ENCODE assay signal across 23 cellular contexts in the genomic region with DNA sequence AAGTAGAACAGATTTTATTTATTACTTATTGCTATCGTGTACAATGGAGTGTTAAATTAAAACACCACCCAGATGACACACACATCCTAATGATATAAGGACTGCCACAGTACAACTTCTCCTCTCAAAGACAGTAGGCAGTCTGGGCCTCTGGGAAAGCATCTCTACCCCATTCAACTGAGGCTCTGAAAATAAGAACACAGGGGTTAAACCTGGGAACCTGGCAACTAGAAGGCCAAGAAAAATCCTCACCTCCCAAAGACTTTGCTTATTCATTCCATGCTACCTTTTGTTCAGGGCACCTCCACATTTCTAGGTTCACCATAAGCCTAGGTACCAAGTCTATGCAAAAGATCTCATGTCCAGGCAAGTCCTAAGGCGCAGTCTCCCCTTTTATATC.
DNase-seq lines count a peak whose midpoint lies in the region; ATAC-seq and TF ChIP-seq lines count a peak whose summit lies in the region.
"Had no signal": no experiment of that assay in that cellular context is flagged by ENCODE, and none has a peak within 500 bp of the region (broad histone marks: within the 10 kb centered on the region; RNA-seq: fewer than 3 reads in every experiment).

No MANE protein-coding gene starts in this region.

- no peak overlapping the region for H4K8ac ChIP-seq in neuronal stem cell (ENCODE audit: low read depth, low read length)

- no CpG with 5 or more reads among the region's 2 CpGs for WGBS in neuronal stem cell (ENCODE audit: extremely low coverage in 2 of 2, insufficient read length in 2 of 2, insufficient replicate concordance in 1 of 2), 2 donors

- H3K14ac ChIP-seq in neuronal stem cell (ENCODE audit: low read length), result no peak overlapping the region

- H3K4me2 ChIP-seq in neuronal stem cell (ENCODE audit: insufficient read depth, low read length, poor library complexity, severe bottlenecking), result no peak overlapping the region
- H3K4me2 ChIP-seq: PC-9 had no signal

- H3K4ac ChIP-seq in neuronal stem cell (ENCODE audit: low read length), result no peak overlapping the region

- H3K27ac ChIP-seq in HUES48 (ENCODE audit: low read depth, low read length), result peak overlapping the region; percentile 63
- H3K27ac ChIP-seq in foreskin keratinocyte, result no peak overlapping the region
- no peak overlapping the region for H3K27ac ChIP-seq in neuronal stem cell (replicated peaks; ENCODE audit: low read length)
- H3K27ac ChIP-seq: PC-9 had no signal

- no peak for TF ChIP-seq CTCF in foreskin keratinocyte (conservative IDR thresholded peaks at IDR 0.05)

- DNase-seq in NCI-H69 (lab: John Stamatoyannopoulos, UW) (peak; percentile 21), foreskin keratinocyte (peak; percentile 13 to 41), neuronal stem cell (ENCODE audit: low spot score) (no peak), KG1 (lab: John Stamatoyannopoulos, UW) (no peak), kidney glomerular epithelial cell (lab: John Stamatoyannopoulos, UW) (no peak)
- DNase-seq: C1 segment of cervical spinal cord; CD4-positive, alpha-beta memory T cell; COR-L47; DMS53; HFFc6; Karpas-422; NCI-H1092; NCI-H1417 treated with DMSO at 0.1 percent for 48 hours; NCI-H1694 treated with DMSO at 0.1 percent for 48 hours; NCI-H2081; NCI-H2171 treated with DMSO at 0.1 percent for 48 hours; NCI-H524 treated with DMSO at 0.1 percent for 48 hours; NCI-H82; PC-9; Right ventricle myocardium superior had no signal

- H2AK5ac ChIP-seq in neuronal stem cell (ENCODE audit: low read depth, low read length), result no peak overlapping the region

- peak; percentile 29 for ATAC-seq in foreskin keratinocyte
- no peak for ATAC-seq in GM21825 (IDR thresholded peaks at IDR 0.05; ENCODE audit: unreplicated experiment)

- H2BK12ac ChIP-seq in neuronal stem cell (ENCODE audit: low read length), result no peak overlapping the region

- H3K4me3 ChIP-seq in HUES48 (ENCODE audit: low read depth, low read length) (no peak overlapping the region), neuronal stem cell (ENCODE audit: low read length in 2 of 2) (no peak overlapping the region)
- H3K4me3 ChIP-seq: HAP-1, PC-9 had no signal

- H3K9ac ChIP-seq in HUES48 (ENCODE audit: low read depth, low read length) (no peak overlapping the region), neuronal stem cell (ENCODE audit: low read depth, low read length, poor library complexity) (no peak overlapping the region)

- H2BK5ac ChIP-seq in neuronal stem cell (ENCODE audit: low read length), result no peak overlapping the region

- no peak overlapping the region for H2BK120ac ChIP-seq in neuronal stem cell (ENCODE audit: low read depth, low read length)

- H3K36me3 ChIP-seq in HUES48 (ENCODE audit: control insufficient read depth, insufficient read depth, low read length) (no peaks in the 10 kb centered on the region), neuronal stem cell (replicated peaks in 1 of 2; ENCODE audit: control insufficient read depth in 2 of 2, insufficient read depth in 2 of 2, low read length in 2 of 2) (no peaks in the 10 kb centered on the region)
- H3K36me3 ChIP-seq: HAP-1 had no signal

- no peak overlapping the region for H4K91ac ChIP-seq in neuronal stem cell (ENCODE audit: low read depth, low read length, poor library complexity)

- H2AFZ ChIP-seq in neuronal stem cell (ENCODE audit: low read length), result peak overlapping the region; percentile 45
- H2AFZ ChIP-seq: PC-9 had no signal

- no peak overlapping the region for H3K18ac ChIP-seq in neuronal stem cell (ENCODE audit: low read length)

- H3K27me3 ChIP-seq in HUES48 (ENCODE audit: control insufficient read depth, insufficient read depth, low read length), result no peaks in the 10 kb centered on the region
- no peaks in the 10 kb centered on the region for H3K27me3 ChIP-seq in foreskin keratinocyte
- H3K27me3 ChIP-seq in neuronal stem cell (ENCODE audit: control insufficient read depth in 3 of 3, insufficient read depth in 3 of 3, low read depth in 1 of 3, low read length in 3 of 3), result no peaks in the 10 kb centered on the region

- H3K79me1 ChIP-seq in neuronal stem cell (ENCODE audit: low read depth, low read length), result no peaks in the 10 kb centered on the region

- H2BK15ac ChIP-seq in neuronal stem cell (ENCODE audit: low read length), result no peak overlapping the region

- H3K4me1 ChIP-seq in HUES48 (ENCODE audit: control insufficient read depth, insufficient read depth, low read length) (peaks cover 35% of the 10 kb centered on the region), foreskin keratinocyte (peaks cover 6% of the 10 kb centered on the region), neuronal stem cell (ENCODE audit: control insufficient read depth in 2 of 2, insufficient read depth in 1 of 2, low read depth in 1 of 2, low read length in 2 of 2) (peaks cover 16 to 23% of the 10 kb centered on the region in 2 donors)

- no peak overlapping the region for H3K23ac ChIP-seq in neuronal stem cell (ENCODE audit: low read depth, low read length, poor library complexity)

- H3K9me3 ChIP-seq in HUES48 (ENCODE audit: control insufficient read depth, insufficient read depth, low read length) (no peaks in the 10 kb centered on the region), neuronal stem cell (replicated peaks in 1 of 2; ENCODE audit: control insufficient read depth in 2 of 2, insufficient read depth in 1 of 2, low read depth in 1 of 2, low read length in 2 of 2) (no peaks in the 10 kb centered on the region)
- H3K9me3 ChIP-seq: HAP-1 had no signal

Comparison
In these comparisons a context has a peak if more than half of its experiments do, and no peak if none do; other contexts are left out.
1. DNase-seq: peak in NCI-H69 (single experiment) and foreskin keratinocyte (2 of 2); none in neuronal stem cell (single experiment), KG1 (single experiment) and kidney glomerular epithelial cell (single experiment).